8 cellular contexts compared by ENCODE assay signal in the genomic region with DNA sequence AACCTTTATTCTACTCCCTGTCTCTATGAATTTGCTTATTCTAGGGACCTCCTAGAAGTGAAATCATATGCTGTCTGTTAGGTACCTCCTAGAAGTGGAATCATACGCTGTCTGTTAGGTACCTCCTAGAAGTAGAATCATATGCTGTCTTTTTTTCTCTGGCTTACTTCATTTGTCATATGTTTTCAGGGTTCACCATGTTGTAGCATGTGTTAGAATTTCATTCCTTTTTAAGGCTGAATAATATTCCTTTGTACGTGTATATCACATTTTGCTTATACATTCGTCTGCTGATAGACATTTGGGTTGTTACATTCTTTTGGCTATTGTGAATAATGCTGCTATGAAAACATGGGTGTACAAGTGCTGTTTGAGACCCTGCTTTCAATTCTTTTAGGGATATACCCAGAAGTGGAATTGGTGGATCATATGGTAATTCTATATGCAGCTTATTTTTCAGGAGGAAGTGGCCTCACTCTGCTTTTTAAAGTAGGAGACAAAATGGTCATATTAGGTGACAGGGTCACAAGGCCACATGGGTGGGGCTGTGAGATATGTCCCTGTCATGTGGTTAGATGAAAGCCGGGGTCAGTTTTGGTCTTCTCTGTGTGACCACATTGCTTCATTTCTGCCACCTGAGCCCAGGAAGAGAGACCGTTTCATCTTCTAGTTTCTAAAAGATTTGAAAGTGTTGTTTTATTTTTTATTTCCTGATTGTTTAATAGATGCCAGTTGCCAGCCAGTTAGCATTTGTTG.
DNase-seq lines count a peak whose midpoint lies in the region; ATAC-seq, FAIRE-seq and TF ChIP-seq lines count a peak whose summit lies in the region.

No MANE protein-coding gene starts in this region.

- TF ChIP-seq CTCF in MM.1S (IDR thresholded peaks at IDR 0.05; ENCODE audit: low read length) (no peak), lower lobe of right lung (IDR thresholded peaks at IDR 0.05) (no peak)

- H3K4me2 ChIP-seq in MM.1S (ENCODE audit: low read depth, low read length), result peak overlapping the region; percentile 47
- H3K4me2 ChIP-seq in Karpas-422 (ENCODE audit: low read depth, low read length, poor library complexity, severe bottlenecking), result no peak overlapping the region

- H3K27me3 ChIP-seq in MM.1S (replicated peaks; ENCODE audit: insufficient read depth, low read length) (no peaks in the 10 kb centered on the region), lower lobe of right lung (ENCODE audit: low read depth) (no peaks in the 10 kb centered on the region), Karpas-422 (ENCODE audit: low read length) (no peaks in the 10 kb centered on the region)

- peaks cover 21% of the 10 kb centered on the region for H3K4me1 ChIP-seq in MM.1S (ENCODE audit: low read length)
- peaks cover 28% of the 10 kb centered on the region for H3K4me1 ChIP-seq in lower lobe of right lung
- H3K4me1 ChIP-seq in Karpas-422 (ENCODE audit: low read length), result peaks cover 6% of the 10 kb centered on the region

- H3K9me3 ChIP-seq in MM.1S (replicated peaks; ENCODE audit: insufficient read depth, low read length) (no peaks in the 10 kb centered on the region), lower lobe of right lung (no peaks in the 10 kb centered on the region), Karpas-422 (ENCODE audit: low read length) (no peaks in the 10 kb centered on the region)

- no peak overlapping the region for H3K27ac ChIP-seq in MM.1S (ENCODE audit: low read length)
- peak overlapping the region; percentile 13 for H3K27ac ChIP-seq in lower lobe of right lung
- no peak overlapping the region for H3K27ac ChIP-seq in Karpas-422 (ENCODE audit: low read length)

- H3K9ac ChIP-seq in MM.1S (ENCODE audit: low read length) (no peak overlapping the region), Karpas-422 (ENCODE audit: low read length) (no peak overlapping the region)

- H3K4me3 ChIP-seq in MM.1S (ENCODE audit: low read length) (no peak overlapping the region), lower lobe of right lung (no peak overlapping the region), Karpas-422 (ENCODE audit: low read length) (no peak overlapping the region)

- H3K9me2 ChIP-seq in MM.1S (replicated peaks; ENCODE audit: insufficient read depth, low read length) (no peaks in the 10 kb centered on the region), Karpas-422 (replicated peaks; ENCODE audit: insufficient read depth, low read length) (no peaks in the 10 kb centered on the region)

- peaks cover 5% of the 10 kb centered on the region; the same call in 1 of the 2 replicates for H4K20me1 ChIP-seq in MM.1S (ENCODE audit: insufficient read depth, low read length)
- no peaks in the 10 kb centered on the region for H4K20me1 ChIP-seq in Karpas-422 (ENCODE audit: insufficient read depth, low read depth, low read length)

- DNase-seq in GM18507 (ENCODE audit: extremely low spot score, insufficient read length, low read depth) (peak; percentile 50), MM.1S (peak; percentile 78), lower lobe of right lung (no peak), retina (no peak), Karpas-422 (no peak), NCI-H446 (lab: John Stamatoyannopoulos, UW) (no peak)
- no peak for DNase-seq in stimulated activated CD4-positive, alpha-beta T cell treated with anti-CD3 and anti-CD28 coated beads, Interleukin-15, amount 100 ng/mL, for 24 hours

- ATAC-seq in GM21576 (IDR thresholded peaks at IDR 0.05; ENCODE audit: unreplicated experiment) (peak; percentile 72), lower lobe of right lung (no peak)

- intact Hi-C loops in lower lobe of right lung (cut with DNase I), result no loop called here

- peak; percentile 89 for FAIRE-seq in GM18507 (lab: Jason Lieb, UNC)

- H3K36me3 ChIP-seq in MM.1S (replicated peaks; ENCODE audit: insufficient read depth, low read length) (no peaks in the 10 kb centered on the region), lower lobe of right lung (peaks cover 9% of the 10 kb centered on the region), Karpas-422 (ENCODE audit: insufficient read depth, low read length) (no peaks in the 10 kb centered on the region)

- peaks cover 12% of the 10 kb centered on the region for H3F3A ChIP-seq in MM.1S (ENCODE audit: insufficient read depth, low read length)

- H2AFZ ChIP-seq in MM.1S (ENCODE audit: low read length) (no peak overlapping the region), Karpas-422 (ENCODE audit: low read length) (no peak overlapping the region)

- no peaks in the 10 kb centered on the region for H3K79me2 ChIP-seq in MM.1S (ENCODE audit: low read length)
- H3K79me2 ChIP-seq in Karpas-422 (ENCODE audit: low read length), result no peaks in the 10 kb centered on the region

Comparison
In these comparisons a context has a peak if more than half of its experiments do, and no peak if none do; other contexts are left out.
1. DNase-seq: peak in GM18507 (single experiment) and MM.1S (single experiment); none in lower lobe of right lung (single experiment), retina (single experiment), Karpas-422 (single experiment), NCI-H446 (0 of 2) and stimulated activated CD4-positive, alpha-beta T cell treated with anti-CD3 and anti-CD28 coated beads, Interleukin-15, amount 100 ng/mL, for 24 hours (single experiment).